In genomic region chr3:71784201-71784913, GRCh38 we compare ENCODE assay signal across 10 cellular contexts. TPM values are rescaled to one million over a fixed set of nuclear protein-coding genes. Genes with fewer than 3 reads are reported as not detected.
DNase-seq lines count a peak whose midpoint lies in the region; ATAC-seq and TF ChIP-seq lines count a peak whose summit lies in the region.
"Had no signal": no experiment of that assay in that cellular context is flagged by ENCODE, and none has a peak within 500 bp of the region (broad histone marks: within the 10 kb centered on the region; RNA-seq: fewer than 3 reads in every experiment).

No MANE protein-coding gene starts in this region.

- WGBS in esophagus muscularis mucosa = 4% methylated on average over 22 of the region's 23 CpGs

- no peaks in the 10 kb centered on the region for H3K9me3 ChIP-seq in esophagus muscularis mucosa

- ATAC-seq in GM19351 (IDR thresholded peaks at IDR 0.05; ENCODE audit: unreplicated experiment) (no peak), HG03135 (IDR thresholded peaks at IDR 0.05; ENCODE audit: unreplicated experiment) (no peak)

- H3K36me3 ChIP-seq in esophagus muscularis mucosa = no peaks in the 10 kb centered on the region

- intact Hi-C loops in esophagus muscularis mucosa (cut with DNase I) = no loop called here

- DNase-seq in ELF-1 (ENCODE audit: low read depth, low spot score) (peak; percentile 23), NCI-H69 (lab: John Stamatoyannopoulos, UW) (peak; percentile 9), esophagus muscularis mucosa (ENCODE audit: extremely low spot score) (peak; percentile 72), retina (peak; percentile 51), cortex of kidney (lab: John Stamatoyannopoulos, UW) (no peak), midbrain (lab: John Stamatoyannopoulos, UW) (no peak)
- DNase-seq: NCI-H1048 had no signal

- peaks cover 8 to 23% (median 18%) of the 10 kb centered on the region in 4 donors for H3K4me1 ChIP-seq in esophagus muscularis mucosa

- no peak overlapping the region for H3K27ac ChIP-seq in esophagus muscularis mucosa (replicated peaks in 1 of 4)

- TF ChIP-seq POLR2A in esophagus muscularis mucosa (IDR thresholded peaks at IDR 0.05; ENCODE audit: low read depth) = no peak

- H3K4me3 ChIP-seq in esophagus muscularis mucosa = peak overlapping the region; percentile 44 to 58 (median 47)

- no peak for TF ChIP-seq EP300 in esophagus muscularis mucosa (IDR thresholded peaks at IDR 0.05)

- peaks cover 0 to 69% (median 51%) of the 10 kb centered on the region in 4 donors for H3K27me3 ChIP-seq in esophagus muscularis mucosa

- TF ChIP-seq CTCF in esophagus muscularis mucosa (IDR thresholded peaks at IDR 0.05) = no peak

RNA-seq across cellular contexts. Expression of gene PROK2, which starts 0.6 kb away (rescaled TPM):
- 1 to 10 TPM in 1 of 4 donors, under 1 TPM in 2, not detected in 1; 0.29 to 2.0 (median 0.71) TPM for total RNA-seq in esophagus muscularis mucosa
- total RNA-seq: T-helper 1 cell treated with Interleukin-12 subunit alpha and Interleukin-12 subunit beta and Interleukin-4 antibody, amounts not matched to agents 30 ng/mL and 1 ng/mL, for 36 hours had no signal

RNA-seq across cellular contexts. Expression of gene GPR27, which starts 30.7 kb away (rescaled TPM):
- total RNA-seq in esophagus muscularis mucosa = 1 to 10 TPM; 2.2 to 4.3 (median 2.5) TPM

RNA-seq across cellular contexts. Expression of gene EIF4E3, which starts 59.2 kb away (rescaled TPM):
- total RNA-seq in esophagus muscularis mucosa = 10 to 100 TPM; 36.2 to 51.9 (median 39.4) TPM

Comparison
In these comparisons a context has a peak if more than half of its experiments do, and no peak if none do; other contexts are left out.
1. DNase-seq: peak in ELF-1 (single experiment), NCI-H69 (single experiment), esophagus muscularis mucosa (single experiment) and retina (single experiment); none in cortex of kidney (single experiment) and midbrain (single experiment).